14 cellular contexts compared by ENCODE assay signal in genomic region chr12:6754406-6754805, GRCh38. TPM values are rescaled to one million over a fixed set of nuclear protein-coding genes. Genes with fewer than 3 reads are reported as not detected.
DNase-seq lines count a peak whose midpoint lies in the region; ATAC-seq and TF ChIP-seq lines count a peak whose summit lies in the region.
"Had no signal": no experiment of that assay in that cellular context is flagged by ENCODE, and none has a peak within 500 bp of the region (broad histone marks: within the 10 kb centered on the region; RNA-seq: fewer than 3 reads in every experiment).

No MANE protein-coding gene starts in this region.

- H3K27ac ChIP-seq in CD8-positive, alpha-beta T cell (ENCODE audit: low read depth, low read length) = no peak overlapping the region
- H3K27ac ChIP-seq in Panc1 (ENCODE audit: low read length) = peak overlapping the region; percentile 72; the same call in 1 of the 2 replicates
- H3K27ac ChIP-seq in iPS-20b (ENCODE audit: low read length) = no peak overlapping the region
- peak overlapping the region in 3 of 4 donors; percentile 97 to 100 (median 99) for H3K27ac ChIP-seq in gastrocnemius medialis
- H3K27ac ChIP-seq: foreskin keratinocyte had no signal

- H3K4me1 ChIP-seq in CD8-positive, alpha-beta T cell (ENCODE audit: insufficient read depth, low read length) = peaks cover 17% of the 10 kb centered on the region
- peaks cover 14% of the 10 kb centered on the region for H3K4me1 ChIP-seq in Panc1 (ENCODE audit: control insufficient read depth, insufficient read depth, low read length)
- peaks cover 7% of the 10 kb centered on the region; the same call in 1 of the 2 replicates for H3K4me1 ChIP-seq in iPS-20b (ENCODE audit: insufficient read depth, low read length)
- H3K4me1 ChIP-seq in gastrocnemius medialis = peaks cover 10 to 12% of the 10 kb centered on the region in 2 donors
- H3K4me1 ChIP-seq: foreskin keratinocyte had no signal

- H3K36me3 Mint-ChIP-seq in CD8-positive, alpha-beta T cell = peaks cover 31% of the 10 kb centered on the region

- peaks cover 21% of the 10 kb centered on the region for H3K4me1 Mint-ChIP-seq in CD8-positive, alpha-beta T cell (ENCODE audit: low read depth)

- intact Hi-C loops in CD8-positive, alpha-beta T cell (cut with DNase I, micrococcal nuclease) = loop anchor here in 1 of 2 experiments (5.0 kb wide), 1 partner anchor 433 kb away; the partner anchor contains the start of gene PEX5
- intact Hi-C loops in Panc1 (cut with micrococcal nuclease; ENCODE audit: unreplicated experiment) (loop anchor here (5.0 kb wide), 1 partner anchor 73 kb away; the partner anchor contains the start of gene P3H3), gastrocnemius medialis (cut with DNase I; ENCODE audit: low total_unique reads) (loop anchor here (5.0 kb wide), 2 partner anchors 73 to 263 kb away; partner anchors contain the start of genes LPCAT3 and P3H3)

- TF ChIP-seq CTCF in CD8-positive, alpha-beta T cell (IDR thresholded peaks at IDR 0.05) = no peak
- TF ChIP-seq CTCF in Panc1 (IDR thresholded peaks at IDR 0.05) (no peak), gastrocnemius medialis (IDR thresholded peaks at IDR 0.05 in 4 of 5, conservative IDR thresholded peaks at IDR 0.05 in 1 of 5) (no peak)

- ATAC-seq in CD8-positive, alpha-beta T cell = no peak
- ATAC-seq in Panc1 (no peak), gastrocnemius medialis (no peak), HG02642 (IDR thresholded peaks at IDR 0.05; ENCODE audit: poor library complexity, unreplicated experiment) (no peak), GM18867 (IDR thresholded peaks at IDR 0.05; ENCODE audit: unreplicated experiment) (no peak), HG03097 (IDR thresholded peaks at IDR 0.05; ENCODE audit: low FRiP score, unreplicated experiment) (no peak)

- H3K36me3 ChIP-seq in CD8-positive, alpha-beta T cell (ENCODE audit: insufficient read depth, low read length) = peaks cover 4% of the 10 kb centered on the region
- peaks cover 6% of the 10 kb centered on the region for H3K36me3 ChIP-seq in Panc1 (ENCODE audit: control insufficient read depth, insufficient read depth, low read length)
- peaks cover 27% of the 10 kb centered on the region for H3K36me3 ChIP-seq in iPS-20b (ENCODE audit: insufficient read depth, low read depth, low read length)
- peaks cover 2 to 26% of the 10 kb centered on the region in 2 donors for H3K36me3 ChIP-seq in gastrocnemius medialis

- H3K9me3 Mint-ChIP-seq in CD8-positive, alpha-beta T cell = no peaks in the 10 kb centered on the region
- H3K9me3 Mint-ChIP-seq: activated naive CD4-positive, alpha-beta T cell treated with anti-CD3 and anti-CD28 coated beads for 36 hours had no signal

- no peak overlapping the region for H3K4me3 ChIP-seq in CD8-positive, alpha-beta T cell (ENCODE audit: low read depth, low read length)
- H3K4me3 ChIP-seq in Panc1 (ENCODE audit: low read depth in 2 of 2, low read length in 2 of 2) (no peak overlapping the region), iPS-20b (ENCODE audit: low read length) (no peak overlapping the region), gastrocnemius medialis (no peak overlapping the region)
- H3K4me3 ChIP-seq: GM12878 had no signal

- peak in 1 of 2 donors; percentile 6 for TF ChIP-seq POLR2A in gastrocnemius medialis (IDR thresholded peaks at IDR 0.05)

- peaks cover 2% of the 10 kb centered on the region for H3K27me3 Mint-ChIP-seq in CD8-positive, alpha-beta T cell (ENCODE audit: low read depth)

- POLR2A ChIA-PET in CD8-positive, alpha-beta T cell (lab: Charles Lee) = interaction anchor here (0.6 to 3.1 kb wide), 9 partner anchors 12 to 379 kb away, joined by 3 to 31 read pairs (median 9); partner anchors contain the start of genes COPS7A, P3H3, PTMS and SCNN1A
- POLR2A ChIA-PET in Panc1 (lab: Charles Lee) = no interaction called here

- no peak overlapping the region for H3K27ac Mint-ChIP-seq in CD8-positive, alpha-beta T cell

- no TSS peak for BruUV-seq in Panc1 (replicated peaks; lab: Mats Ljungman, UMichigan)

- CTCF ChIA-PET in CD8-positive, alpha-beta T cell (lab: Charles Lee) = interaction anchor here (0.7 to 18.4 kb wide), 24 partner anchors 9 to 245 kb away, joined by 3 to 403 read pairs (median 5); partner anchors contain the start of genes CDCA3, COPS7A, GPR162 and LAG3
- CTCF ChIA-PET in Panc1 (lab: Charles Lee) = interaction anchor here (0.7 to 1.5 kb wide), 2 partner anchors 15 to 70 kb away, joined by 3 to 5 read pairs; no protein-coding TSS in a partner anchor

- no peaks in the 10 kb centered on the region for H3K9me3 ChIP-seq in CD8-positive, alpha-beta T cell (ENCODE audit: low read length)
- no peaks in the 10 kb centered on the region for H3K9me3 ChIP-seq in Panc1 (ENCODE audit: control insufficient read depth, insufficient read depth, low read depth, low read length)
- H3K9me3 ChIP-seq in iPS-20b (ENCODE audit: insufficient read depth, low read depth, low read length) = no peaks in the 10 kb centered on the region
- no peaks in the 10 kb centered on the region for H3K9me3 ChIP-seq in gastrocnemius medialis

- no peaks in the 10 kb centered on the region for H3K27me3 ChIP-seq in CD8-positive, alpha-beta T cell (ENCODE audit: insufficient read depth, low read length)
- H3K27me3 ChIP-seq in Panc1 (ENCODE audit: control insufficient read depth, insufficient read depth, low read length) = no peaks in the 10 kb centered on the region
- H3K27me3 ChIP-seq in iPS-20b (ENCODE audit: insufficient read depth, low read length) = no peaks in the 10 kb centered on the region
- H3K27me3 ChIP-seq in gastrocnemius medialis = no peaks in the 10 kb centered on the region
- H3K27me3 ChIP-seq: foreskin keratinocyte had no signal

- DNase-seq in CD8-positive, alpha-beta T cell = no peak
- DNase-seq in Panc1 (ENCODE audit: low read depth, low spot score) (no peak), gastrocnemius medialis (no peak), D341Med (ENCODE audit: low spot score) (no peak)
- DNase-seq: activated naive CD4-positive, alpha-beta T cell treated with anti-CD3 and anti-CD28 coated beads for 36 hours; dermis blood vessel endothelial cell; DMS 273 treated with DMSO at 0.1 percent for 48 hours; foreskin keratinocyte; left ventricle myocardium superior had no signal

- H3K9ac ChIP-seq in iPS-20b (ENCODE audit: low read depth, low read length) = peak overlapping the region; percentile 93; the same call in 1 of the 2 replicates

- in situ Hi-C loops in Panc1 (cut with HindIII; ENCODE audit: low pct_unique_long_range_greater_than_20kb, low sequenced_read_pairs) = no loop called here
- in situ Hi-C loops in gastrocnemius medialis (cut with MboI; ENCODE audit: low sequenced_read_pairs in 4 of 4) = no loop called here

- H3K4me3 Mint-ChIP-seq in CD8-positive, alpha-beta T cell = peak overlapping the region; percentile 42

RNA-seq across cellular contexts. Expression of gene MLF2, which starts 1.5 kb away (rescaled TPM):
- 100 to 1,000 TPM; 106 to 111 TPM for total RNA-seq in CD8-positive, alpha-beta T cell
- total RNA-seq in Panc1 (2021; ENCODE audit: unreplicated experiment) = 175 TPM
- polyA plus RNA-seq in Panc1 (2012; ENCODE audit: insufficient read length) = 269 TPM
- 100 to 1,000 TPM; 105 to 181 (median 165) TPM for total RNA-seq in gastrocnemius medialis

RNA-seq across cellular contexts. Expression of gene PTMS, which starts 11.8 kb away (rescaled TPM):
- total RNA-seq in CD8-positive, alpha-beta T cell = 1 to 10 TPM; 4.7 to 5.2 TPM
- total RNA-seq in Panc1 (2021; ENCODE audit: unreplicated experiment) = 395 TPM
- polyA plus RNA-seq in Panc1 (2012; ENCODE audit: insufficient read length) = 554 TPM
- total RNA-seq in gastrocnemius medialis = 10 to 100 TPM; 15.0 to 40.4 (median 31.5) TPM

RNA-seq across cellular contexts. Expression of gene LAG3, which starts 17.9 kb away (rescaled TPM):
- 1 to 10 TPM; 8.5 to 9.3 TPM for total RNA-seq in CD8-positive, alpha-beta T cell
- total RNA-seq in Panc1 (2021; ENCODE audit: unreplicated experiment) = 2.7 TPM
- 2.7 TPM for polyA plus RNA-seq in Panc1 (2012; ENCODE audit: insufficient read length)
- total RNA-seq in gastrocnemius medialis = not detected

RNA-seq across cellular contexts. Expression of gene COPS7A, which starts 30.6 kb away (rescaled TPM):
- total RNA-seq in CD8-positive, alpha-beta T cell = 10 to 100 TPM; 11.0 to 11.1 TPM
- total RNA-seq in Panc1 (2021; ENCODE audit: unreplicated experiment) = 37.5 TPM
- 76.8 TPM for polyA plus RNA-seq in Panc1 (2012; ENCODE audit: insufficient read length)
- 100 to 1,000 TPM in 2 of 4 donors, 10 to 100 TPM in 2; 82.0 to 132 (median 99.0) TPM for total RNA-seq in gastrocnemius medialis

RNA-seq across cellular contexts. Expression of gene CD4, which starts 34.9 kb away (rescaled TPM):
- total RNA-seq in CD8-positive, alpha-beta T cell = under 1 TPM; 0.54 to 1.00 TPM
- total RNA-seq in Panc1 (2021; ENCODE audit: unreplicated experiment) (0.23 TPM), gastrocnemius medialis (10 to 100 TPM in 1 of 4 donors, 1 to 10 TPM in 3; 1.8 to 12.9 (median 3.8) TPM)
- polyA plus RNA-seq in Panc1 (2012; ENCODE audit: insufficient read length) = 0.55 TPM
- total RNA-seq: dermis blood vessel endothelial cell, foreskin keratinocyte had no signal
- polyA plus RNA-seq: foreskin keratinocyte had no signal

Comparison
In these comparisons a context has a peak if more than half of its experiments do, and no peak if none do; other contexts are left out.
1. H3K27ac ChIP-seq: peak in Panc1 (single experiment) and gastrocnemius medialis (3 of 4); none in CD8-positive, alpha-beta T cell (single experiment) and iPS-20b (single experiment).